Comparison of ENCODE assay signal across 10 cellular contexts in genomic region chr5:156327306-156327705, GRCh38. TPM values are rescaled to one million over a fixed set of nuclear protein-coding genes. Genes with fewer than 3 reads are reported as not detected.
DNase-seq lines count a peak whose midpoint lies in the region; ATAC-seq and TF ChIP-seq lines count a peak whose summit lies in the region.
"Had no signal": no experiment of that assay in that cellular context is flagged by ENCODE, and none has a peak within 500 bp of the region (broad histone marks: within the 10 kb centered on the region; RNA-seq: fewer than 3 reads in every experiment).

No MANE protein-coding gene starts in this region.

- H3K4me1 ChIP-seq in HAP-1 (peaks cover 32% of the 10 kb centered on the region), left lung (no peaks in the 10 kb centered on the region), smooth muscle cell (ENCODE audit: low read depth) (no peaks in the 10 kb centered on the region), trophoblast cell (ENCODE audit: control insufficient read depth in 1 of 2, insufficient read depth in 2 of 2, low read length in 2 of 2) (no peaks in the 10 kb centered on the region)
- H3K4me1 ChIP-seq: Caco-2 had no signal

- H3K9ac ChIP-seq in smooth muscle cell (ENCODE audit: low read depth) (peak overlapping the region; percentile 49), trophoblast cell (ENCODE audit: low read length) (no peak overlapping the region)

- H3K36me3 ChIP-seq in HAP-1 (replicated peaks) (no peaks in the 10 kb centered on the region), left lung (no peaks in the 10 kb centered on the region), smooth muscle cell (ENCODE audit: low read depth) (no peaks in the 10 kb centered on the region), trophoblast cell (ENCODE audit: control insufficient read depth in 1 of 2, insufficient read depth in 2 of 2, low read length in 2 of 2) (no peaks in the 10 kb centered on the region)

- WGBS in smooth muscle cell (ENCODE audit: low lambda C conversion rate) = 48% methylated on average over 6 of the region's 6 CpGs
- WGBS in trophoblast cell (ENCODE audit: extremely low coverage, insufficient coverage, insufficient read length) = no CpG with 5 or more reads among the region's 6 CpGs

- in situ Hi-C loops in HAP-1 (cut with MboI; ENCODE audit: low sequenced_read_pairs) = no loop called here

- H3K23ac ChIP-seq in trophoblast cell (ENCODE audit: low read length) = no peak overlapping the region

- peak overlapping the region in 1 of 2 donors; percentile 71 for H3K27ac ChIP-seq in left lung
- peak overlapping the region; percentile 65 for H3K27ac ChIP-seq in smooth muscle cell (ENCODE audit: low read depth)
- H3K27ac ChIP-seq in trophoblast cell (ENCODE audit: low read depth, low read length) = no peak overlapping the region

- H4K20me1 ChIP-seq in smooth muscle cell (ENCODE audit: low read depth) = no peaks in the 10 kb centered on the region

- no peak overlapping the region for H4K8ac ChIP-seq in trophoblast cell (ENCODE audit: low read depth, low read length)

- peaks cover 4% of the 10 kb centered on the region for H3F3A ChIP-seq in smooth muscle cell (ENCODE audit: low read depth)

- no peak overlapping the region for H2BK5ac ChIP-seq in trophoblast cell (ENCODE audit: low read depth, low read length, poor library complexity)

- no peak for ATAC-seq in left lung
- ATAC-seq in GM21825 (IDR thresholded peaks at IDR 0.05; ENCODE audit: unreplicated experiment) = no peak

- no peak overlapping the region for H3K14ac ChIP-seq in trophoblast cell (ENCODE audit: low read length)

- H3K18ac ChIP-seq in trophoblast cell (ENCODE audit: low read length) = no peak overlapping the region

- DNase-seq in HAP-1 (ENCODE audit: low spot score in 2 of 2) = no peak
- DNase-seq in dedifferentiated amniotic fluid mesenchymal stem cell (ENCODE audit: extremely low spot score) = peak; percentile 32
- DNase-seq in left lung = no peak
- DNase-seq in smooth muscle cell (lab: John Stamatoyannopoulos, UW; ENCODE audit: unreplicated experiment) = no peak
- DNase-seq in activated gamma-delta T cell treated with Interleukin-2 at 50 U/mL for 16 hours = no peak
- DNase-seq in trophoblast cell = no peak
- DNase-seq in NCI-H146 (lab: John Stamatoyannopoulos, UW) = no peak
- DNase-seq: activated T-cell treated with anti-CD3 and anti-CD28 coated beads, Interleukin-2, amount 50 U/mL, for 48 hours; Caco-2 had no signal

- H3K4me3 ChIP-seq in HAP-1 = peak overlapping the region; percentile 31
- peak overlapping the region; percentile 3 to 23 for H3K4me3 ChIP-seq in left lung
- H3K4me3 ChIP-seq in smooth muscle cell = peak overlapping the region; percentile 43
- H3K4me3 ChIP-seq in trophoblast cell (ENCODE audit: low read depth, low read length) = no peak overlapping the region

- no peak overlapping the region for H2BK120ac ChIP-seq in trophoblast cell (ENCODE audit: insufficient read depth, low read length, poor library complexity)

- H3K79me2 ChIP-seq in smooth muscle cell (ENCODE audit: low read depth) (no peaks in the 10 kb centered on the region), trophoblast cell (ENCODE audit: control insufficient read depth, insufficient read depth, low read length, poor library complexity) (no peaks in the 10 kb centered on the region)

- H3K27me3 ChIP-seq in HAP-1 (ENCODE audit: low read depth) = no peaks in the 10 kb centered on the region
- H3K27me3 ChIP-seq in left lung = no peaks in the 10 kb centered on the region
- H3K27me3 ChIP-seq in smooth muscle cell (ENCODE audit: low read depth) = no peaks in the 10 kb centered on the region
- no peaks in the 10 kb centered on the region for H3K27me3 ChIP-seq in trophoblast cell (ENCODE audit: insufficient read depth, low read length)

- no peak overlapping the region for H2BK12ac ChIP-seq in trophoblast cell (ENCODE audit: low read length)

- no peak for TF ChIP-seq CTCF in left lung (IDR thresholded peaks at IDR 0.05)
- TF ChIP-seq CTCF in smooth muscle cell (IDR thresholded peaks at IDR 0.05; ENCODE audit: borderline replicate concordance, insufficient read depth, poor library complexity, severe bottlenecking) = no peak

- H2AK5ac ChIP-seq in trophoblast cell (ENCODE audit: low read length) = no peak overlapping the region

- no peaks in the 10 kb centered on the region for H3K79me1 ChIP-seq in trophoblast cell (ENCODE audit: low read length)

- no peak overlapping the region for H4K91ac ChIP-seq in trophoblast cell (ENCODE audit: low read depth, low read length)

- H3K4me2 ChIP-seq in smooth muscle cell (peak overlapping the region; percentile 79), trophoblast cell (ENCODE audit: low read length) (no peak overlapping the region)

- H4K12ac ChIP-seq in trophoblast cell (ENCODE audit: low read depth, low read length) = no peak overlapping the region

- H3K9me3 ChIP-seq in HAP-1 (no peaks in the 10 kb centered on the region), left lung (no peaks in the 10 kb centered on the region), smooth muscle cell (replicated peaks; ENCODE audit: low read depth) (no peaks in the 10 kb centered on the region), trophoblast cell (ENCODE audit: insufficient read depth, low read depth, low read length) (no peaks in the 10 kb centered on the region)
- H3K9me3 ChIP-seq: Caco-2 had no signal

- intact Hi-C loops in left lung (cut with DNase I) = no loop called here

- H2AFZ ChIP-seq in smooth muscle cell (ENCODE audit: low read depth) (peak overlapping the region; percentile 79), trophoblast cell (ENCODE audit: insufficient read depth, low read length, poor library complexity) (no peak overlapping the region)

- H3K4ac ChIP-seq in trophoblast cell (ENCODE audit: low read depth, low read length) = no peak overlapping the region

RNA-seq across cellular contexts. Expression of gene SGCD, which starts 0.3 kb away (rescaled TPM):
- total RNA-seq in left lung = 10 to 100 TPM; 10.4 to 15.5 TPM
- total RNA-seq in smooth muscle cell = 1.6 and 2.6 TPM in 2 replicates
- polyA plus RNA-seq in smooth muscle cell = 2.3 and 3.5 TPM in 2 replicates
- polyA plus RNA-seq in trophoblast cell (2013) = 0.07 and 0.15 TPM in 2 replicates
